In the genomic region with DNA sequence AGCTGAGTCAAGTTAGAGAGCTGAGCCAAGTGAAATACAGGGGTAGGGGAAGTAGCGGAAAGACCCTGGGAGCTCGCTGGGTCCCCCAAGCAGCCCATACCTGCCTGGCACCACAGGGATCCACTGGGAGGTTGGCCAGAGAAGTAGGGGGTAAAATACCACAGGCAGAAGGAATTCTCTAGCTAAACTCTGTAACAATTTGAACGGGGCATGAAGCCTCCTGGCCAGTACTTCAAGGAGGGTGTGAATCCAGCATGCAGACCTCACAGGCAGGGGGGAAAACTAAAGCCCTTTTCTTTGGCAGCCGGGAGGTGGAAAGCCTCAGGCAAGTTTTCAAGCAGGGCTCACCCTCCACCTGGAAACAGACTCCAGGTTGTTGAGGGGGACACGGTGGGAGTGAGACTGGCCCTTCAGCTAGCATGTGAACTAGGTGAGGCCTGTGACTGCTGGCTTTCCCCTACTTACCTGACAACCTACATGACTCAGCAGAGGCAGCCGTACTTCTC, we compare ENCODE assay signal across 28 cellular contexts. TPM values are rescaled to one million over a fixed set of nuclear protein-coding genes. Genes with fewer than 3 reads are reported as not detected.
"Had no signal": no experiment of that assay in that cellular context is flagged by ENCODE, and none has a peak within 500 bp of the region (broad histone marks: within the 10 kb centered on the region; RNA-seq: fewer than 3 reads in every experiment).

No MANE protein-coding gene starts in this region.

- H3K9me3 ChIP-seq: ovary, right atrium auricular region, testis, tibial nerve, upper lobe of right lung had no signal

- H3K4me1 ChIP-seq: heart left ventricle, right atrium auricular region, testis, tibial nerve, upper lobe of right lung had no signal

- H3K36me3 ChIP-seq: heart left ventricle, ovary, right atrium auricular region, tibial nerve, upper lobe of right lung had no signal

- DNase-seq: cerebellar nuclear complex; dermis blood vessel endothelial cell; erythroblast; heart left ventricle; hypothalamus; left colon; left ventricle myocardium superior; naive thymus-derived CD4-positive, alpha-beta T cell; nucleus accumbens; ovary; stimulated activated CD4-positive, alpha-beta T cell treated with anti-CD3 and anti-CD28 coated beads, Interleukin-2, amount 100 ng/mL, for 48 hours; testis; upper lobe of right lung had no signal

- H3K27me3 Mint-ChIP-seq: naive thymus-derived CD4-positive, alpha-beta T cell had no signal

- H3K9me3 Mint-ChIP-seq: stimulated activated naive CD8-positive, alpha-beta T cell treated with anti-CD3 and anti-CD28 coated beads, Interleukin-15, Interleukin-2, amounts not matched to agents 100 ng/mL and 50 ng/mL, for 24 hours had no signal

- H3K27me3 ChIP-seq: heart left ventricle, ovary, right atrium auricular region, testis, tibial nerve, upper lobe of right lung had no signal

- H3K4me3 ChIP-seq: heart left ventricle, lung, ovary, right atrium auricular region, smooth muscle cell, testis, tibial nerve, upper lobe of right lung had no signal

- H3K27ac Mint-ChIP-seq: naive thymus-derived CD4-positive, alpha-beta T cell; stimulated activated naive CD8-positive, alpha-beta T cell treated with anti-CD3 and anti-CD28 coated beads, Interleukin-15, Interleukin-2, amounts not matched to agents 100 ng/mL and 50 ng/mL, for 24 hours had no signal

- ATAC-seq: heart left ventricle; left colon; left ventricle myocardium superior; naive thymus-derived CD4-positive, alpha-beta T cell; upper lobe of right lung had no signal

- H3K4me2 ChIP-seq: smooth muscle cell had no signal

- H3K27ac ChIP-seq: heart left ventricle, ovary, right atrium auricular region, testis, tibial nerve, upper lobe of right lung had no signal

- H3K4me3 Mint-ChIP-seq: naive thymus-derived CD4-positive, alpha-beta T cell; stimulated activated naive CD8-positive, alpha-beta T cell treated with anti-CD3 and anti-CD28 coated beads, Interleukin-15, Interleukin-2, amounts not matched to agents 100 ng/mL and 50 ng/mL, for 24 hours had no signal

RNA-seq across cellular contexts. Expression of a gene that starts 3.7 kb away (rescaled TPM):
- total RNA-seq: cardiac septum; endothelial cell of umbilical vein; frontal cortex; glomerular endothelial cell; heart left ventricle; kidney epithelial cell; left colon; left ventricle myocardium superior; lung; mesenteric fat pad; mononuclear cell; naive thymus-derived CD4-positive, alpha-beta T cell; ovary; posterior vena cava; right atrium auricular region; smooth muscle cell; subcutaneous adipose tissue; tibial nerve; upper lobe of right lung had no signal
- polyA plus RNA-seq: heart left ventricle; naive thymus-derived CD4-positive, alpha-beta T cell; neural cell; ovary; smooth muscle cell had no signal

RNA-seq across cellular contexts. Expression of a gene that starts 17.3 kb away (rescaled TPM):
- total RNA-seq: cardiac septum; dermis blood vessel endothelial cell; endothelial cell of umbilical vein; frontal cortex; glomerular endothelial cell; heart left ventricle; kidney epithelial cell; left colon; left ventricle myocardium superior; lung; mesenteric fat pad; mononuclear cell; naive thymus-derived CD4-positive, alpha-beta T cell; ovary; posterior vena cava; right atrium auricular region; smooth muscle cell; subcutaneous adipose tissue; testis; tibial nerve; upper lobe of right lung had no signal
- polyA plus RNA-seq: endothelial cell of umbilical vein; heart left ventricle; lung; naive thymus-derived CD4-positive, alpha-beta T cell; neural cell; ovary; smooth muscle cell had no signal
